Comparison of ENCODE assay signal across 17 cellular contexts in genomic region chr6:127053032-127053908, GRCh38.
DNase-seq lines count a peak whose midpoint lies in the region; ATAC-seq, FAIRE-seq and TF ChIP-seq lines count a peak whose summit lies in the region.
"Had no signal": no experiment of that assay in that cellular context is flagged by ENCODE, and none has a peak within 500 bp of the region (broad histone marks: within the 10 kb centered on the region; RNA-seq: fewer than 3 reads in every experiment).

No MANE protein-coding gene starts in this region.

- H3K79me2 ChIP-seq in mammary epithelial cell (ENCODE audit: insufficient read depth, low read length) = no peaks in the 10 kb centered on the region

- no peak overlapping the region for H3K27ac ChIP-seq in mammary epithelial cell (ENCODE audit: insufficient read depth, low read depth, low read length)
- H3K27ac ChIP-seq in breast epithelium = no peak overlapping the region
- no peak overlapping the region for H3K27ac ChIP-seq in foreskin keratinocyte
- H3K27ac ChIP-seq in colonic mucosa = no peak overlapping the region
- H3K27ac ChIP-seq: spleen had no signal

- H3K9me3 ChIP-seq in mammary epithelial cell (replicated peaks; ENCODE audit: insufficient read depth, low read length) = no peaks in the 10 kb centered on the region
- H3K9me3 ChIP-seq in breast epithelium = peaks cover 0 to 7% of the 10 kb centered on the region in 2 donors
- H3K9me3 ChIP-seq in colonic mucosa = no peaks in the 10 kb centered on the region

- dilution Hi-C loops in mammary epithelial cell (cut with HindIII; ENCODE audit: low sequenced_read_pairs) = no loop called here

- no peaks in the 10 kb centered on the region for H4K20me1 ChIP-seq in mammary epithelial cell (ENCODE audit: insufficient read depth, low read length)

- peak overlapping the region; percentile 35 for H2AFZ ChIP-seq in mammary epithelial cell (ENCODE audit: low read depth, low read length)

- no peak for TF ChIP-seq CTCF in mammary epithelial cell (conservative IDR thresholded peaks at IDR 0.05 in 1 of 2, IDR thresholded peaks at IDR 0.05 in 1 of 2; ENCODE audit: extremely low read depth in 1 of 2, insufficient read depth in 1 of 2, low read depth in 1 of 2, low read length in 2 of 2)
- no peak for TF ChIP-seq CTCF in breast epithelium (IDR thresholded peaks at IDR 0.05)
- no peak for TF ChIP-seq CTCF in foreskin keratinocyte (conservative IDR thresholded peaks at IDR 0.05)
- no peak for TF ChIP-seq CTCF in colonic mucosa (IDR thresholded peaks at IDR 0.05)

- H3K9ac ChIP-seq in mammary epithelial cell (ENCODE audit: insufficient read depth, low read length) (no peak overlapping the region), colonic mucosa (ENCODE audit: low read depth in 2 of 2, low read length in 2 of 2) (no peak overlapping the region)

- CTCF ChIA-PET in mammary epithelial cell (lab: Charles Lee; ENCODE audit: low non-redundant PET) = no interaction called here

- BruUV-seq in mammary epithelial cell (replicated peaks; lab: Mats Ljungman, UMichigan) = no TSS peak

- ATAC-seq in foreskin keratinocyte = peak; percentile 53
- ATAC-seq in HG03439 (IDR thresholded peaks at IDR 0.05; ENCODE audit: unreplicated experiment) = no peak
- ATAC-seq: left lobe of liver had no signal

- 53% methylated on average over 2 of the region's 2 CpGs for WGBS in mammary epithelial cell (ENCODE audit: low coverage, missing lambda C conversion rate)

- DNase-seq in mammary epithelial cell (no peak), breast epithelium (ENCODE audit: low spot score in 2 of 2) (no peak), SW 1271 (lab: John Stamatoyannopoulos, UW) (peak; percentile 6 to 87), foreskin keratinocyte (peak in 1 of 2 donors; percentile 39), urothelium cell line (ENCODE audit: low spot score) (no peak), activated gamma-delta T cell treated with Interleukin-2 at 50 U/mL for 16 hours (no peak), colonic mucosa (no peak)
- DNase-seq: activated CD4-positive, alpha-beta T cell treated with anti-CD3 and anti-CD28 coated beads, Interleukin-2, amount 50 U/mL, for 48 hours; activated T-cell treated with anti-CD3 and anti-CD28 coated beads, Interleukin-2, amount 50 U/mL, for 48 hours; COR-L47; hippocampal formation; NCI-H187 treated with DMSO at 0.1 percent for 48 hours; NCI-H524 treated with DMSO at 0.1 percent for 48 hours; spleen; stimulated activated naive CD4-positive, alpha-beta T cell had no signal

- TF ChIP-seq POLR2A in breast epithelium (IDR thresholded peaks at IDR 0.05) = no peak

- H3K36me3 ChIP-seq in mammary epithelial cell (ENCODE audit: insufficient read depth, low read length) (no peaks in the 10 kb centered on the region), breast epithelium (no peaks in the 10 kb centered on the region), colonic mucosa (no peaks in the 10 kb centered on the region)
- H3K36me3 ChIP-seq: spleen had no signal

- no peaks in the 10 kb centered on the region for H3K27me3 ChIP-seq in mammary epithelial cell (ENCODE audit: insufficient read depth, low read length)
- H3K27me3 ChIP-seq in breast epithelium = no peaks in the 10 kb centered on the region
- H3K27me3 ChIP-seq in foreskin keratinocyte = no peaks in the 10 kb centered on the region
- H3K27me3 ChIP-seq in colonic mucosa = no peaks in the 10 kb centered on the region
- H3K27me3 ChIP-seq: spleen had no signal

- in situ Hi-C loops in mammary epithelial cell (cut with MboI; ENCODE audit: low sequenced_read_pairs in 2 of 2) = no loop called here

- FAIRE-seq in urothelium cell line (lab: Jason Lieb, UNC) = peak; percentile 30

- intact Hi-C loops in mammary epithelial cell (cut with micrococcal nuclease) (no loop called here), breast epithelium (cut with DNase I; ENCODE audit: low total_unique reads) (no loop called here), colonic mucosa (cut with DNase I) (no loop called here)

- H3K4me1 ChIP-seq in mammary epithelial cell (ENCODE audit: insufficient read depth, low read length) (peaks cover 11% of the 10 kb centered on the region), breast epithelium (no peaks in the 10 kb centered on the region), foreskin keratinocyte (peaks cover 4% of the 10 kb centered on the region), colonic mucosa (no peaks in the 10 kb centered on the region)

- H3K4me2 ChIP-seq in mammary epithelial cell (ENCODE audit: insufficient read depth, low read depth, low read length) = peak overlapping the region; percentile 18

- H3K4me3 ChIP-seq in mammary epithelial cell (replicated peaks in 1 of 3; ENCODE audit: insufficient read depth in 1 of 3, low read depth in 2 of 3, low read length in 3 of 3) (no peak overlapping the region), breast epithelium (no peak overlapping the region), colonic mucosa (no peak overlapping the region)
- H3K4me3 ChIP-seq: spleen had no signal

Comparison
In these comparisons a context has a peak if more than half of its experiments do, and no peak if none do; other contexts are left out.
1. DNase-seq: peak in SW 1271 (2 of 2); none in mammary epithelial cell (single experiment), breast epithelium (0 of 2), urothelium cell line (single experiment), activated gamma-delta T cell treated with Interleukin-2 at 50 U/mL for 16 hours (single experiment) and colonic mucosa (single experiment).